Comparison of ENCODE assay signal across 8 cellular contexts in genomic region chr17:2395258-2396170, GRCh38. TPM values are rescaled to one million over a fixed set of nuclear protein-coding genes. Genes with fewer than 3 reads are reported as not detected.
DNase-seq lines count a peak whose midpoint lies in the region; ATAC-seq and TF ChIP-seq lines count a peak whose summit lies in the region.

No MANE protein-coding gene starts in this region.

- H3K27me3 ChIP-seq in BLaER1 = no peaks in the 10 kb centered on the region
- H3K27me3 ChIP-seq in mesendoderm (ENCODE audit: insufficient read depth, low read length, poor library complexity) = no peaks in the 10 kb centered on the region

- peak overlapping the region; percentile 89 for H3K27ac Mint-ChIP-seq in central memory CD8-positive, alpha-beta T cell (ENCODE audit: low read depth)

- no peak overlapping the region for H2BK120ac ChIP-seq in mesendoderm (ENCODE audit: low read depth, low read length)

- WGBS in mesendoderm (ENCODE audit: extremely low coverage, insufficient coverage, low lambda C conversion rate) = no CpG with 5 or more reads among the region's 28 CpGs

- no peak overlapping the region for H3K23ac ChIP-seq in mesendoderm (ENCODE audit: low read length)

- no peak overlapping the region for H2AK5ac ChIP-seq in mesendoderm (ENCODE audit: low read length)

- peaks cover 17% of the 10 kb centered on the region for H3K79me1 ChIP-seq in mesendoderm (ENCODE audit: low read length)

- H3K9ac ChIP-seq in BLaER1 = peak overlapping the region; percentile 77
- no peak overlapping the region for H3K9ac ChIP-seq in mesendoderm (ENCODE audit: low read length)

- peaks cover 66% of the 10 kb centered on the region for H3K4me1 ChIP-seq in BLaER1
- H3K4me1 ChIP-seq in mesendoderm (ENCODE audit: control insufficient read depth, low read depth, low read length) = peaks cover 7% of the 10 kb centered on the region

- H3K9me3 ChIP-seq in BLaER1 = no peaks in the 10 kb centered on the region

- no peak overlapping the region for H4K8ac ChIP-seq in mesendoderm (ENCODE audit: low read depth, low read length)

- TF ChIP-seq CTCF in LNCAP (IDR thresholded peaks at IDR 0.05) = peak; percentile 39
- TF ChIP-seq CTCF in GM10248 (IDR thresholded peaks at IDR 0.05; ENCODE audit: control extremely low read depth, extremely low read depth, low read depth, missing control alignments) = no peak

- no peaks in the 10 kb centered on the region for H3K27me3 Mint-ChIP-seq in central memory CD8-positive, alpha-beta T cell

- peaks cover 36% of the 10 kb centered on the region for H3K36me3 Mint-ChIP-seq in central memory CD8-positive, alpha-beta T cell (ENCODE audit: insufficient read depth)

- H3K27ac ChIP-seq in BLaER1 (peak overlapping the region; percentile 73), mesendoderm (ENCODE audit: low read depth, low read length) (no peak overlapping the region)

- H3K4me3 Mint-ChIP-seq in central memory CD8-positive, alpha-beta T cell = peak overlapping the region; percentile 88

- H3K18ac ChIP-seq in mesendoderm (ENCODE audit: low read length) = no peak overlapping the region

- CTCF ChIA-PET in GM10248 (lab: Yijun Ruan, JAX) = interaction anchor here (1.1 kb wide), 1 partner anchor 13 kb away, joined by 3 read pairs; no protein-coding TSS in a partner anchor

- H3K4me3 ChIP-seq in BLaER1 (peak overlapping the region; percentile 84), mesendoderm (ENCODE audit: low read length) (no peak overlapping the region)

- H3K4me2 ChIP-seq in BLaER1 (peak overlapping the region; percentile 96), mesendoderm (ENCODE audit: low read length) (no peak overlapping the region)

- H2BK5ac ChIP-seq in mesendoderm (ENCODE audit: low read length) = no peak overlapping the region

- no peak for DNase-seq in central memory CD8-positive, alpha-beta T cell (ENCODE audit: low spot score in 2 of 2)
- peak; percentile 75 for DNase-seq in mesendoderm
- no peak for DNase-seq in GM10248 (ENCODE audit: extremely low spot score)
- DNase-seq in activated CD4-positive, CD25-positive, alpha-beta regulatory T cell treated with anti-CD3 and anti-CD28 coated beads, Interleukin-2, amount 50 U/mL, for 72 hours = no peak
- no peak for DNase-seq in NCI-H774 (lab: John Stamatoyannopoulos, UW)
- no peak for DNase-seq in KG1 (lab: John Stamatoyannopoulos, UW)

- POLR2A ChIA-PET in GM10248 (lab: Yijun Ruan, JAX) = interaction anchor here (0.6 to 1.0 kb wide), 2 partner anchors 13 to 577 kb away, joined by 3 to 5 read pairs; no protein-coding TSS in a partner anchor

- peak overlapping the region; percentile 82 for H3K56ac ChIP-seq in mesendoderm (ENCODE audit: low read length)

- H3K4ac ChIP-seq in mesendoderm (ENCODE audit: low read depth, low read length) = no peak overlapping the region

- peaks cover 78% of the 10 kb centered on the region for H4K20me1 ChIP-seq in BLaER1

- H3K9me3 Mint-ChIP-seq in central memory CD8-positive, alpha-beta T cell = no peaks in the 10 kb centered on the region

- no peak overlapping the region for H2BK15ac ChIP-seq in mesendoderm (replicated peaks; ENCODE audit: low read depth)

- H3K36me3 ChIP-seq in BLaER1 (0 out of 2 replicates have a peak, but pooled peaks cover 4% of the 10 kb centered on the region), mesendoderm (ENCODE audit: control insufficient read depth, insufficient read depth, low read length) (no peaks in the 10 kb centered on the region)

- H3K79me2 ChIP-seq in mesendoderm (ENCODE audit: control insufficient read depth, insufficient read depth, low read length) = peaks cover 12% of the 10 kb centered on the region

- ATAC-seq in central memory CD8-positive, alpha-beta T cell (replicated peaks; ENCODE audit: extremely low read depth, poor library complexity, severe bottlenecking) = no peak

- peaks cover 55% of the 10 kb centered on the region for H3K4me1 Mint-ChIP-seq in central memory CD8-positive, alpha-beta T cell

- H4K5ac ChIP-seq in mesendoderm (ENCODE audit: low read length) = no peak overlapping the region

RNA-seq across cellular contexts. Expression of gene MNT, which starts 5.3 kb away (rescaled TPM):
- polyA plus RNA-seq in mesendoderm (2013, experiment 1 of 2) = 10.1 TPM
- polyA plus RNA-seq in mesendoderm (2013, experiment 2 of 2) = 10.7 TPM

RNA-seq across cellular contexts. Expression of gene SGSM2, which starts 58.2 kb away (rescaled TPM):
- polyA plus RNA-seq in mesendoderm (2013, experiment 1 of 2) = 9.5 TPM
- polyA plus RNA-seq in mesendoderm (2013, experiment 2 of 2) = 10.1 TPM

RNA-seq across cellular contexts. Expression of gene TSR1, which starts 59.3 kb away (rescaled TPM):
- 57.2 TPM for polyA plus RNA-seq in mesendoderm (2013, experiment 1 of 2)
- polyA plus RNA-seq in mesendoderm (2013, experiment 2 of 2) = 56.6 TPM
